Comparison of ENCODE assay signal across 2 cellular contexts in the genomic region with DNA sequence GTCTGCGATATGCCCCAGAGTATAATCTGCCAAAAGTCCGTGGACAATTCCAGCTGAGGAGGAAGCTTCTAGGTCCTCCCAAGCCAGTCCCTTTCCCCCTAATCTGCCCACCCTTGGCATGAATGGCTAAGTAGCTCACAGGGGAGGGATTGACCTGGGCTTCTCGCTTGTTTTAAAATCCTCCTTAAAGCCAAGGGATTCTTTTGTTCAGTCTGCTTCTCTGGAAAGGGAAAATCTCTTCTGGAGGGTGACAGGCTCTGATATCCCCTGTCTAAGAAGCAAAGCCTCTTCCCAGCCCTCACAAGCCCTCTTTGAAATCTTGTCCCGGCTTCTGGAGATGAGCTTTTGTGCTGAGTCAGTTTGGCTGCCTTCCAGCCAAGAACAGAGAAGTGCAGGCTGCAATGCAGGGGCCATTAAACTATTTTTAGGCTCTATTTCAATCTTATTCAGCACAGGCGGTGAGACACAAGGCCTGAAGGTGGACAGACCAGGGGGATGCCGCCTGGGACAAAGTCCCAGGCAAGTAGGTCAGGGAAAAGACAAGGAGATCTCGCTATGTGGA.
TF ChIP-seq lines count a peak whose summit lies in the region.

No MANE protein-coding gene starts in this region.

TF ChIP-seq in A549, 52 proteins besides CTCF, POLR2A, EP300 and RAD21:
- TF ChIP-seq MAFK (IDR thresholded peaks at IDR 0.05; ENCODE audit: partially characterized antibody) = peak; percentile 82
- TF ChIP-seq RNF2 (IDR thresholded peaks at IDR 0.05; ENCODE audit: borderline replicate concordance, low read depth) = no peak

TF ChIP-seq in IMR-90, 13 proteins besides CTCF, POLR2A, EP300 and RAD21:
- TF ChIP-seq MAFK (IDR thresholded peaks at IDR 0.05; ENCODE audit: low read depth, low read length) = peak; percentile 88
- TF ChIP-seq, protein P1, sequence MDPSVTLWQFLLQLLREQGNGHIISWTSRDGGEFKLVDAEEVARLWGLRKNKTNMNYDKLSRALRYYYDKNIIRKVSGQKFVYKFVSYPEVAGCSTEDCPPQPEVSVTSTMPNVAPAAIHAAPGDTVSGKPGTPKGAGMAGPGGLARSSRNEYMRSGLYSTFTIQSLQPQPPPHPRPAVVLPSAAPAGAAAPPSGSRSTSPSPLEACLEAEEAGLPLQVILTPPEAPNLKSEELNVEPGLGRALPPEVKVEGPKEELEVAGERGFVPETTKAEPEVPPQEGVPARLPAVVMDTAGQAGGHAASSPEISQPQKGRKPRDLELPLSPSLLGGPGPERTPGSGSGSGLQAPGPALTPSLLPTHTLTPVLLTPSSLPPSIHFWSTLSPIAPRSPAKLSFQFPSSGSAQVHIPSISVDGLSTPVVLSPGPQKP (IDR thresholded peaks at IDR 0.05; ENCODE audit: borderline replicate concordance, low read depth, low read length) = no peak
- TF ChIP-seq NFE2L2 (IDR thresholded peaks at IDR 0.05; ENCODE audit: low read depth, low read length) = peak; percentile 77
